Comparison of ENCODE assay signal across 2 cellular contexts in the genomic region with DNA sequence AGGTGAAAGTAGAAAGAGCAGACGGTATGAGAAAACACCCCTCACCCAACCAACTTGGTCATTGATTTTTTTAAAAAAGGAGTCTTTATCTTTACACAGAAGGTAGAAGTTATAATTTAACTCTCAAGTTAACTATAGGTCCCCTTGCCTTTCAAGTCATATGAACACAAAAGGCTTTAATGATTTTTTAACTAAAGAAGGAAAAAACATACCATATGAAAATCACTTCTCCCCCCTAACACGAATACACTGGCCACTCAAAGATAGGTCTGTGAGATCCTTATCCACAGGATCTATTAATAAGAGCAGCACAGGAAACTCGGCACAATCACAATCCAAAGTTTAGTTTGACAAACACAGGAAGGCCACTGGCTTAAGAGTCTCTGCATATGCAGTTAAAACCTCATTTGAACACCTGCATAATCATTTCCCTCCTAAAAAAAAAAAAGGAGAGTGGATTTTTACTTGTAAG.
TF ChIP-seq lines count a peak whose summit lies in the region.

No MANE protein-coding gene starts in this region.

TF ChIP-seq in SK-N-SH, 30 proteins besides CTCF, POLR2A, EP300 and RAD21 (continued from another document):
- TF ChIP-seq, protein P1, sequence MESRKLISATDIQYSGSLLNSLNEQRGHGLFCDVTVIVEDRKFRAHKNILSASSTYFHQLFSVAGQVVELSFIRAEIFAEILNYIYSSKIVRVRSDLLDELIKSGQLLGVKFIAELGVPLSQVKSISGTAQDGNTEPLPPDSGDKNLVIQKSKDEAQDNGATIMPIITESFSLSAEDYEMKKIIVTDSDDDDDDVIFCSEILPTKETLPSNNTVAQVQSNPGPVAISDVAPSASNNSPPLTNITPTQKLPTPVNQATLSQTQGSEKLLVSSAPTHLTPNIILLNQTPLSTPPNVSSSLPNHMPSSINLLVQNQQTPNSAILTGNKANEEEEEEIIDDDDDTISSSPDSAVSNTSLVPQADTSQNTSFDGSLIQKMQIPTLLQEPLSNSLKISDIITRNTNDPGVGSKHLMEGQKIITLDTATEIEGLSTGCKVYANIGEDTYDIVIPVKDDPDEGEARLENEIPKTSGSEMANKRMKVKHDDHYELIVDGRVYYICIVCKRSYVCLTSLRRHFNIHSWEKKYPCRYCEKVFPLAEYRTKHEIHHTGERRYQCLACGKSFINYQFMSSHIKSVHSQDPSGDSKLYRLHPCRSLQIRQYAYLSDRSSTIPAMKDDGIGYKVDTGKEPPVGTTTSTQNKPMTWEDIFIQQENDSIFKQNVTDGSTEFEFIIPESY (IDR thresholded peaks at IDR 0.05; ENCODE audit: borderline replicate concordance, low read depth): no peak
- TF ChIP-seq FOSL2 (IDR thresholded peaks at IDR 0.05; ENCODE audit: borderline replicate concordance, low read depth): no peak
- no peak for TF ChIP-seq RFX5 (IDR thresholded peaks at IDR 0.05; ENCODE audit: low read length)
- no peak for TF ChIP-seq GATA2 (CRISPR knock-in tag; IDR thresholded peaks at IDR 0.05)
- TF ChIP-seq NRF1 (IDR thresholded peaks at IDR 0.05; ENCODE audit: low read depth, low read length): no peak
- no peak for TF ChIP-seq TAF1 (IDR thresholded peaks at IDR 0.05; ENCODE audit: borderline replicate concordance, low read depth, low read length)
- TF ChIP-seq MAX (IDR thresholded peaks at IDR 0.05; ENCODE audit: low read depth): no peak
- TF ChIP-seq YY1 (IDR thresholded peaks at IDR 0.05; ENCODE audit: low read depth): no peak
- no peak for TF ChIP-seq MEF2A (IDR thresholded peaks at IDR 0.05; ENCODE audit: borderline replicate concordance, low read depth)
- TF ChIP-seq FOXJ3 (CRISPR knock-in tag; IDR thresholded peaks at IDR 0.05): no peak
- TF ChIP-seq PBX3 (IDR thresholded peaks at IDR 0.05): no peak
- TF ChIP-seq TEAD4 (IDR thresholded peaks at IDR 0.05; ENCODE audit: borderline replicate concordance, insufficient read depth): no peak
- TF ChIP-seq, protein P2, sequence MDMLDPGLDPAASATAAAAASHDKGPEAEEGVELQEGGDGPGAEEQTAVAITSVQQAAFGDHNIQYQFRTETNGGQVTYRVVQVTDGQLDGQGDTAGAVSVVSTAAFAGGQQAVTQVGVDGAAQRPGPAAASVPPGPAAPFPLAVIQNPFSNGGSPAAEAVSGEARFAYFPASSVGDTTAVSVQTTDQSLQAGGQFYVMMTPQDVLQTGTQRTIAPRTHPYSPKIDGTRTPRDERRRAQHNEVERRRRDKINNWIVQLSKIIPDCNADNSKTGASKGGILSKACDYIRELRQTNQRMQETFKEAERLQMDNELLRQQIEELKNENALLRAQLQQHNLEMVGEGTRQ (IDR thresholded peaks at IDR 0.05; ENCODE audit: borderline replicate concordance, low read depth, low read length): no peak

TF ChIP-seq in SK-N-SH treated with all-trans-retinoic acid at 6 μM for 48 hours, 23 proteins besides CTCF, POLR2A, EP300 and RAD21 (continued from another document):
- TF ChIP-seq, protein P3, sequence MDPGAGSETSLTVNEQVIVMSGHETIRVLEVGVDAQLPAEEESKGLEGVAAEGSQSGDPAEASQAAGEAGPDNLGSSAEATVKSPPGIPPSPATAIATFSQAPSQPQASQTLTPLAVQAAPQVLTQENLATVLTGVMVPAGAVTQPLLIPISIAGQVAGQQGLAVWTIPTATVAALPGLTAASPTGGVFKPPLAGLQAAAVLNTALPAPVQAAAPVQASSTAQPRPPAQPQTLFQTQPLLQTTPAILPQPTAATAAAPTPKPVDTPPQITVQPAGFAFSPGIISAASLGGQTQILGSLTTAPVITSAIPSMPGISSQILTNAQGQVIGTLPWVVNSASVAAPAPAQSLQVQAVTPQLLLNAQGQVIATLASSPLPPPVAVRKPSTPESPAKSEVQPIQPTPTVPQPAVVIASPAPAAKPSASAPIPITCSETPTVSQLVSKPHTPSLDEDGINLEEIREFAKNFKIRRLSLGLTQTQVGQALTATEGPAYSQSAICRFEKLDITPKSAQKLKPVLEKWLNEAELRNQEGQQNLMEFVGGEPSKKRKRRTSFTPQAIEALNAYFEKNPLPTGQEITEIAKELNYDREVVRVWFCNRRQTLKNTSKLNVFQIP (CRISPR knock-in tag; IDR thresholded peaks at IDR 0.05; ENCODE audit: borderline replicate concordance, low read depth): no peak
- TF ChIP-seq GLIS3 (CRISPR knock-in tag; IDR thresholded peaks at IDR 0.05) (no peak), PATZ1 (CRISPR knock-in tag; IDR thresholded peaks at IDR 0.05; ENCODE audit: borderline replicate concordance) (no peak), ESRRG (CRISPR knock-in tag; IDR thresholded peaks at IDR 0.05) (no peak), ZNF8 (CRISPR knock-in tag; IDR thresholded peaks at IDR 0.05) (no peak), PPARA (CRISPR knock-in tag; IDR thresholded peaks at IDR 0.05; ENCODE audit: borderline replicate concordance) (no peak), TSHZ2 (CRISPR knock-in tag; IDR thresholded peaks at IDR 0.05) (no peak), RARB (CRISPR knock-in tag; IDR thresholded peaks at IDR 0.05) (no peak), ZNF70 (CRISPR knock-in tag; IDR thresholded peaks at IDR 0.05) (no peak), ZFP30 (CRISPR knock-in tag; IDR thresholded peaks at IDR 0.05) (no peak)
- TF ChIP-seq, protein P4, sequence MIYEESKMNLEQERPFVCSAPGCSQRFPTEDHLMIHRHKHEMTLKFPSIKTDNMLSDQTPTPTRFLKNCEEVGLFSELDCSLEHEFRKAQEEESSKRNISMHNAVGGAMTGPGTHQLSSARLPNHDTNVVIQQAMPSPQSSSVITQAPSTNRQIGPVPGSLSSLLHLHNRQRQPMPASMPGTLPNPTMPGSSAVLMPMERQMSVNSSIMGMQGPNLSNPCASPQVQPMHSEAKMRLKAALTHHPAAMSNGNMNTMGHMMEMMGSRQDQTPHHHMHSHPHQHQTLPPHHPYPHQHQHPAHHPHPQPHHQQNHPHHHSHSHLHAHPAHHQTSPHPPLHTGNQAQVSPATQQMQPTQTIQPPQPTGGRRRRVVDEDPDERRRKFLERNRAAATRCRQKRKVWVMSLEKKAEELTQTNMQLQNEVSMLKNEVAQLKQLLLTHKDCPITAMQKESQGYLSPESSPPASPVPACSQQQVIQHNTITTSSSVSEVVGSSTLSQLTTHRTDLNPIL (CRISPR knock-in tag; IDR thresholded peaks at IDR 0.05; ENCODE audit: low read depth): no peak
TF ChIP-seq in SK-N-SH treated with all-trans-retinoic acid at 6 μM for 48 hours: peak in this region for 0.
